Comparison of ENCODE assay signal across 15 cellular contexts in genomic region chr12:63766498-63766897, GRCh38. TPM values are rescaled to one million over a fixed set of nuclear protein-coding genes. Genes with fewer than 3 reads are reported as not detected.
DNase-seq lines count a peak whose midpoint lies in the region; ATAC-seq and TF ChIP-seq lines count a peak whose summit lies in the region.
"Had no signal": no experiment of that assay in that cellular context is flagged by ENCODE, and none has a peak within 500 bp of the region (broad histone marks: within the 10 kb centered on the region; RNA-seq: fewer than 3 reads in every experiment).

No MANE protein-coding gene starts in this region.

- no peak for DNase-seq in A673 (ENCODE audit: low spot score)
- peak; percentile 26 for DNase-seq in ELR (ENCODE audit: low read depth)
- DNase-seq in endothelial cell (ENCODE audit: low spot score), result no peak
- DNase-seq in NCI-H2227 treated with DMSO at 0.1 percent for 48 hours (lab: John Stamatoyannopoulos, UW), result no peak
- DNase-seq in NCI-H2227 (lab: John Stamatoyannopoulos, UW; ENCODE audit: unreplicated experiment), result no peak
- DNase-seq in ascending aorta (ENCODE audit: low spot score in 2 of 2), result no peak
- DNase-seq: amniotic stem cell, esophagus squamous epithelium, psoas muscle had no signal

- no peaks in the 10 kb centered on the region for H3K4me1 Mint-ChIP-seq in endothelial cell (ENCODE audit: unreplicated experiment)
- H3K4me1 Mint-ChIP-seq: activated T-helper 17 cell treated with anti-CD3 and anti-CD28 coated beads, Interleukin-2, amount 50 U/mL, for 72 hours had no signal

- CTCF ChIA-PET in A673 (lab: Charles Lee), result interaction anchor here (0.7 to 1.0 kb wide), 3 partner anchors 225 to 615 kb away, joined by 3 read pairs; partner anchors contain the start of gene AVPR1A

- H3K36me3 ChIP-seq in A673 (ENCODE audit: insufficient read depth, low read length, poor library complexity, severe bottlenecking) (no peaks in the 10 kb centered on the region), OCI-LY1 (ENCODE audit: insufficient read depth, low read length) (no peaks in the 10 kb centered on the region), ascending aorta (no peaks in the 10 kb centered on the region)
- H3K36me3 ChIP-seq: BLaER1 treated with 17β-estradiol and CSF1 and Interleukin-3, amounts not matched to agents 10 nM and 100 nM; esophagus squamous epithelium; SJSA1; vagina had no signal

- no peaks in the 10 kb centered on the region for H3K27me3 Mint-ChIP-seq in endothelial cell (ENCODE audit: unreplicated experiment)

- peaks cover 5% of the 10 kb centered on the region for H3K9me3 ChIP-seq in A673 (ENCODE audit: low read depth, low read length, poor library complexity, severe bottlenecking)
- 0 out of 2 replicates have a peak, but pooled peaks cover 7% of the 10 kb centered on the region for H3K9me3 ChIP-seq in OCI-LY1 (ENCODE audit: low read length)
- peaks cover 0 to 4% of the 10 kb centered on the region in 2 donors for H3K9me3 ChIP-seq in ascending aorta
- H3K9me3 ChIP-seq: psoas muscle, vagina had no signal

- H3K27ac ChIP-seq in A673 (ENCODE audit: low read depth, low read length, poor library complexity, severe bottlenecking) (no peak overlapping the region), OCI-LY1 (ENCODE audit: low read depth, low read length, poor library complexity, severe bottlenecking) (no peak overlapping the region), ascending aorta (no peak overlapping the region)
- H3K27ac ChIP-seq: BLaER1 treated with 17β-estradiol and CSF1 and Interleukin-3, amounts not matched to agents 10 nM and 100 nM; esophagus squamous epithelium; psoas muscle; SJSA1; vagina had no signal

- no peak overlapping the region for H3K4me3 Mint-ChIP-seq in endothelial cell (ENCODE audit: unreplicated experiment)
- H3K4me3 Mint-ChIP-seq: activated T-helper 17 cell treated with anti-CD3 and anti-CD28 coated beads, Interleukin-2, amount 50 U/mL, for 72 hours had no signal

- H3K9me3 Mint-ChIP-seq in endothelial cell (ENCODE audit: unreplicated experiment), result no peaks in the 10 kb centered on the region

- no TSS peak for BruUV-seq in A673 (replicated peaks; lab: Mats Ljungman, UMichigan)

- no peaks in the 10 kb centered on the region for H4K20me1 ChIP-seq in OCI-LY1 (ENCODE audit: insufficient read depth, low read length)
- H4K20me1 ChIP-seq: BLaER1 treated with 17β-estradiol and CSF1 and Interleukin-3, amounts not matched to agents 10 nM and 100 nM had no signal

- no peak overlapping the region for H3K4me2 ChIP-seq in OCI-LY1 (ENCODE audit: low read length)
- H3K4me2 ChIP-seq: BLaER1 treated with 17β-estradiol and CSF1 and Interleukin-3, amounts not matched to agents 10 nM and 100 nM had no signal

- H3K27me3 ChIP-seq in A673 (replicated peaks; ENCODE audit: insufficient read depth, low read depth, low read length, poor library complexity) (peaks cover 4% of the 10 kb centered on the region), OCI-LY1 (ENCODE audit: insufficient read depth, low read length) (no peaks in the 10 kb centered on the region), ascending aorta (no peaks in the 10 kb centered on the region)
- H3K27me3 ChIP-seq: BLaER1 treated with 17β-estradiol and CSF1 and Interleukin-3, amounts not matched to agents 10 nM and 100 nM; esophagus squamous epithelium; vagina had no signal

- intact Hi-C loops in A673 (cut with micrococcal nuclease; ENCODE audit: unreplicated experiment) (no loop called here), ascending aorta (cut with DNase I) (no loop called here)

- no peaks in the 10 kb centered on the region for H3K9me2 ChIP-seq in OCI-LY1 (ENCODE audit: low read depth, low read length)

- no peak overlapping the region for H3K4me3 ChIP-seq in A673 (ENCODE audit: low read depth, low read length, poor library complexity, severe bottlenecking)
- H3K4me3 ChIP-seq in OCI-LY1 (ENCODE audit: low read depth, low read length, poor library complexity, severe bottlenecking), result no peak overlapping the region
- no peak overlapping the region for H3K4me3 ChIP-seq in ascending aorta
- H3K4me3 ChIP-seq: BLaER1 treated with 17β-estradiol and CSF1 and Interleukin-3, amounts not matched to agents 10 nM and 100 nM; esophagus squamous epithelium; psoas muscle; SJSA1; vagina had no signal

- POLR2A ChIA-PET in A673 (lab: Charles Lee; ENCODE audit: low non-redundant PET), result no interaction called here

- no peaks in the 10 kb centered on the region for H3F3A ChIP-seq in OCI-LY1 (ENCODE audit: insufficient read depth, low read length)

- TF ChIP-seq CTCF in A673 (conservative IDR thresholded peaks at IDR 0.05; ENCODE audit: low read depth, low read length) (peak; percentile 48; the same call in 1 of the 2 replicates), OCI-LY1 (IDR thresholded peaks at IDR 0.05; ENCODE audit: low read length) (peak; percentile 50), endothelial cell (IDR thresholded peaks at IDR 0.05; ENCODE audit: unreplicated experiment) (peak; percentile 21), ascending aorta (IDR thresholded peaks at IDR 0.05) (peak in 1 of 3 experiments; percentile 4)

- no peak overlapping the region for H2AFZ ChIP-seq in OCI-LY1 (ENCODE audit: low read length)

- H3K36me3 Mint-ChIP-seq in endothelial cell (ENCODE audit: low read depth, unreplicated experiment), result no peaks in the 10 kb centered on the region

- no peak overlapping the region for H3K9ac ChIP-seq in OCI-LY1 (ENCODE audit: low read length)
- H3K9ac ChIP-seq: BLaER1 treated with 17β-estradiol and CSF1 and Interleukin-3, amounts not matched to agents 10 nM and 100 nM had no signal

- no peak for ATAC-seq in GM18498 (IDR thresholded peaks at IDR 0.05; ENCODE audit: unreplicated experiment)
- ATAC-seq: activated T-helper 17 cell treated with anti-CD3 and anti-CD28 coated beads, Interleukin-2, amount 50 U/mL, for 72 hours; psoas muscle had no signal

- no peaks in the 10 kb centered on the region for H3K79me2 ChIP-seq in OCI-LY1 (ENCODE audit: insufficient read depth, low read length)

- H3K27ac Mint-ChIP-seq in endothelial cell (ENCODE audit: unreplicated experiment), result no peak overlapping the region
- H3K27ac Mint-ChIP-seq: activated T-helper 17 cell treated with anti-CD3 and anti-CD28 coated beads, Interleukin-2, amount 50 U/mL, for 72 hours had no signal

- H3K4me1 ChIP-seq in A673 (ENCODE audit: insufficient read depth, low read length, poor library complexity, severe bottlenecking) (no peaks in the 10 kb centered on the region), OCI-LY1 (ENCODE audit: insufficient read depth, low read length, severe bottlenecking) (no peaks in the 10 kb centered on the region), ascending aorta (no peaks in the 10 kb centered on the region)
- H3K4me1 ChIP-seq: BLaER1 treated with 17β-estradiol and CSF1 and Interleukin-3, amounts not matched to agents 10 nM and 100 nM; esophagus squamous epithelium; psoas muscle; SJSA1; vagina had no signal

RNA-seq across cellular contexts. Expression of gene RXYLT1, which starts 13.2 kb away (rescaled TPM):
- total RNA-seq in A673 (2021) (16.8 and 21.1 TPM in 2 replicates), endothelial cell (ENCODE audit: unreplicated experiment) (14.2 TPM), ascending aorta (1.5 TPM)
